10 cellular contexts compared by ENCODE assay signal in genomic region chr3:126971891-126972351, GRCh38. TPM values are rescaled to one million over a fixed set of nuclear protein-coding genes. Genes with fewer than 3 reads are reported as not detected.
DNase-seq lines count a peak whose midpoint lies in the region; ATAC-seq and TF ChIP-seq lines count a peak whose summit lies in the region.
"Had no signal": no experiment of that assay in that cellular context is flagged by ENCODE, and none has a peak within 500 bp of the region (broad histone marks: within the 10 kb centered on the region; RNA-seq: fewer than 3 reads in every experiment).

No MANE protein-coding gene starts in this region.

- intact Hi-C loops in right lobe of liver (cut with DNase I) (no loop called here), vagina (cut with DNase I) (no loop called here)

- H3K9me3 Mint-ChIP-seq in endodermal cell: peaks cover 24% of the 10 kb centered on the region

- peaks cover 21% of the 10 kb centered on the region for H3K9me3 ChIP-seq in endodermal cell (ENCODE audit: control insufficient read depth, low read length)
- H3K9me3 ChIP-seq in right lobe of liver: no peaks in the 10 kb centered on the region
- H3K9me3 ChIP-seq in vagina: peaks cover 4% of the 10 kb centered on the region

- H3K4me3 ChIP-seq in endodermal cell (ENCODE audit: low read length): no peak overlapping the region
- H3K4me3 ChIP-seq in right lobe of liver: no peak overlapping the region
- no peak overlapping the region for H3K4me3 ChIP-seq in vagina
- H3K4me3 ChIP-seq: cardiac muscle cell had no signal

- peaks cover 21% of the 10 kb centered on the region for H3K4me1 Mint-ChIP-seq in endodermal cell

- no peaks in the 10 kb centered on the region for H3K27me3 Mint-ChIP-seq in endodermal cell (ENCODE audit: insufficient read depth)

- DNase-seq in endodermal cell (peak; percentile 71), right lobe of liver (peak; percentile 63 to 81 (median 75)), substantia nigra (lab: John Stamatoyannopoulos, UW) (peak in 31 of 49 donors; percentile 12 to 77 (median 46)), vagina (ENCODE audit: extremely low spot score in 2 of 2) (no peak), HT-29 (ENCODE audit: low spot score) (no peak)
- no peak for DNase-seq in stimulated activated CD4-positive, alpha-beta T cell treated with anti-CD3 and anti-CD28 coated beads, Interleukin-4, amount 100 ng/mL, for 1 hour
- DNase-seq: activated CD4-positive, alpha-beta T cell treated with anti-CD3 and anti-CD28 coated beads, Interleukin-2, amount 50 U/mL, for 48 hours had no signal

- no peaks in the 10 kb centered on the region for H3K36me3 ChIP-seq in endodermal cell (ENCODE audit: control insufficient read depth, insufficient read depth, low read length)
- H3K36me3 ChIP-seq in right lobe of liver: no peaks in the 10 kb centered on the region
- no peaks in the 10 kb centered on the region for H3K36me3 ChIP-seq in vagina
- H3K36me3 ChIP-seq: cardiac muscle cell had no signal

- no peak overlapping the region for H3K9ac ChIP-seq in endodermal cell (ENCODE audit: extremely low read depth, low read length, poor library complexity, severe bottlenecking)

- H3K27ac ChIP-seq in endodermal cell (ENCODE audit: low read depth, low read length) (no peak overlapping the region), right lobe of liver (no peak overlapping the region), substantia nigra (ENCODE audit: low read depth, low read length, poor library complexity, severe bottlenecking) (no peak overlapping the region), vagina (no peak overlapping the region)
- H3K27ac ChIP-seq: cardiac muscle cell had no signal

- H3K36me3 Mint-ChIP-seq in endodermal cell (ENCODE audit: low read depth): no peaks in the 10 kb centered on the region

- TF ChIP-seq CTCF in endodermal cell (conservative IDR thresholded peaks at IDR 0.05): no peak
- TF ChIP-seq CTCF in right lobe of liver (IDR thresholded peaks at IDR 0.05): no peak
- no peak for TF ChIP-seq CTCF in vagina (IDR thresholded peaks at IDR 0.05)

- no peak overlapping the region for H3K27ac Mint-ChIP-seq in endodermal cell

- 55 to 81% methylated on average over 9 to 13 of the region's 13 CpGs for WGBS in endodermal cell (ENCODE audit: insufficient coverage in 1 of 2, insufficient read length in 1 of 2), 2 experiments
- WGBS in right lobe of liver (ENCODE audit: insufficient coverage, low coverage, low lambda C conversion rate, missing lambda C conversion rate): 30% methylated on average over 2 of the region's 13 CpGs

- H3K27me3 ChIP-seq in endodermal cell (ENCODE audit: control insufficient read depth, insufficient read depth, low read length, poor library complexity, severe bottlenecking): no peaks in the 10 kb centered on the region
- H3K27me3 ChIP-seq in right lobe of liver: no peaks in the 10 kb centered on the region
- no peaks in the 10 kb centered on the region for H3K27me3 ChIP-seq in vagina
- H3K27me3 ChIP-seq: cardiac muscle cell had no signal

- H3K4me1 ChIP-seq in endodermal cell (ENCODE audit: control insufficient read depth, insufficient read depth, low read length) (peaks cover 5% of the 10 kb centered on the region), right lobe of liver (no peaks in the 10 kb centered on the region), vagina (no peaks in the 10 kb centered on the region)

- TF ChIP-seq POLR2A in right lobe of liver (IDR thresholded peaks at IDR 0.05) (no peak), vagina (IDR thresholded peaks at IDR 0.05) (no peak)

- peak; percentile 70 for ATAC-seq in HG03045 (IDR thresholded peaks at IDR 0.05; ENCODE audit: unreplicated experiment)
- peak; percentile 71 to 89 (median 82) for ATAC-seq in right lobe of liver
- no peak for ATAC-seq in GM19395 (IDR thresholded peaks at IDR 0.05; ENCODE audit: unreplicated experiment)

- no peak overlapping the region for H3K4me3 Mint-ChIP-seq in endodermal cell

RNA-seq across cellular contexts. Expression of gene PLXNA1, which starts 11.0 kb away (rescaled TPM):
- total RNA-seq in endodermal cell (10 to 100 TPM; 66.3 to 79.4 TPM), right lobe of liver (1 to 10 TPM; 2.0 to 8.7 (median 5.6) TPM), vagina (31.4 TPM)
- polyA plus RNA-seq in endodermal cell (2013, experiment 1 of 2): 64.5 TPM
- polyA plus RNA-seq in endodermal cell (2013, experiment 2 of 2): 61.1 TPM
- 92.8 and 103 TPM in 2 replicates for total RNA-seq in HT-29 (2014; rRNA removed; shearing (Covaris generic))

Comparison
In these comparisons a context has a peak if more than half of its experiments do, and no peak if none do; other contexts are left out.
1. DNase-seq: peak in endodermal cell (single experiment), right lobe of liver (3 of 3) and substantia nigra (31 of 49); none in vagina (0 of 2), HT-29 (single experiment) and stimulated activated CD4-positive, alpha-beta T cell treated with anti-CD3 and anti-CD28 coated beads, Interleukin-4, amount 100 ng/mL, for 1 hour (single experiment).